ENCODE assay signal across 8 cellular contexts in the genomic region with DNA sequence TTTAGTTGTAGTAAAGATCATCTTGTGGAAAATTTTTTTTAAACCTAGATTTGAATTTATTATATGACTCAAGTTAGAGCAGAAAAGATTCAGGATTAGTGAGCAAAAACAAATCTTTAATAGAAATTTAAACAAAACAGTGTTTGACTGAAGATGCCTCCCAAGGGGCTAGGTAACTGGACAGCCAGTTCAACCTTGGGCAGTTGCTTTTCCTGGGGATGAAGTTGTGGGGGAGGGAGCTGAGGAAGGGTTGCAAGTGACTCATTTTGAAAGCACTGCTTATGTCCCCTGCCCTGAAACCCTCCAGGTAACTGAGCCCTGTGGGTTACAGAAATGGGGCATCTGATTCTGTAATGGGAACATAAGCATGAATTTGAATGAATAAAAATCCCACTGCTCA. TPM values are rescaled to one million over a fixed set of nuclear protein-coding genes. Genes with fewer than 3 reads are reported as not detected.
A peak's percentile ranks its signal among the peaks of the same experiment; 100 is the strongest.
DNase-seq lines count a peak whose midpoint lies in the region; ATAC-seq and TF ChIP-seq lines count a peak whose summit lies in the region.
"Had no signal": no experiment of that assay in that cellular context is flagged by ENCODE, and none has a peak within 500 bp of the region (broad histone marks: within the 10 kb centered on the region; RNA-seq: fewer than 3 reads in every experiment).

No MANE protein-coding gene starts in this region.

- CTCF ChIA-PET in activated CD4-positive, alpha-beta memory T cell treated with anti-CD3 and anti-CD28 coated beads for 36 hours (lab: Charles Lee): interaction anchor here (2.0 kb wide), 2 partner anchors 13 to 14 kb away, joined by 9 to 13 read pairs; a partner anchor contains a TSS

- H3K4me3 ChIP-seq in gastrocnemius medialis: no peak overlapping the region
- no peak overlapping the region for H3K4me3 ChIP-seq in uterus

- POLR2A ChIA-PET in activated CD4-positive, alpha-beta memory T cell treated with anti-CD3 and anti-CD28 coated beads for 36 hours (lab: Charles Lee): interaction anchor here (0.6 to 1.9 kb wide), 3 partner anchors 14 to 299 kb away, joined by 3 to 4 read pairs (median 3); a partner anchor contains a TSS

- H3K36me3 ChIP-seq in gastrocnemius medialis (no peaks in the 10 kb centered on the region), uterus (no peaks in the 10 kb centered on the region)

- peaks cover 39% of the 10 kb centered on the region for H3K4me1 Mint-ChIP-seq in activated CD4-positive, alpha-beta memory T cell treated with anti-CD3 and anti-CD28 coated beads for 36 hours (ENCODE audit: low read depth)

- no peaks in the 10 kb centered on the region for H3K9me3 ChIP-seq in gastrocnemius medialis
- no peaks in the 10 kb centered on the region for H3K9me3 ChIP-seq in uterus

- no peaks in the 10 kb centered on the region for H3K9me3 Mint-ChIP-seq in activated CD4-positive, alpha-beta memory T cell treated with anti-CD3 and anti-CD28 coated beads for 36 hours
- H3K9me3 Mint-ChIP-seq: naive B cell had no signal

- H3K27me3 Mint-ChIP-seq in activated CD4-positive, alpha-beta memory T cell treated with anti-CD3 and anti-CD28 coated beads for 36 hours: no peaks in the 10 kb centered on the region
- H3K27me3 Mint-ChIP-seq: naive B cell had no signal

- peak; percentile 21 for DNase-seq in activated CD4-positive, alpha-beta memory T cell treated with anti-CD3 and anti-CD28 coated beads for 36 hours
- DNase-seq in gastrocnemius medialis: no peak
- DNase-seq in uterus: no peak
- DNase-seq in NCI-H1417 (lab: John Stamatoyannopoulos, UW): no peak
- no peak for DNase-seq in NOMO-1 (lab: John Stamatoyannopoulos, UW; ENCODE audit: unreplicated experiment in 2 of 2)
- DNase-seq: naive B cell had no signal

- no peak overlapping the region for H3K4me3 Mint-ChIP-seq in activated CD4-positive, alpha-beta memory T cell treated with anti-CD3 and anti-CD28 coated beads for 36 hours
- H3K4me3 Mint-ChIP-seq: naive B cell had no signal

- in situ Hi-C loops in gastrocnemius medialis (cut with MboI; ENCODE audit: low sequenced_read_pairs in 4 of 4): loop anchor here in 3 of 4 donors (25.0 kb wide), 2 partner anchors 290 to 440 kb away; no protein-coding TSS in a partner anchor

- no peaks in the 10 kb centered on the region for H3K36me3 Mint-ChIP-seq in activated CD4-positive, alpha-beta memory T cell treated with anti-CD3 and anti-CD28 coated beads for 36 hours
- H3K36me3 Mint-ChIP-seq: naive B cell had no signal

- ATAC-seq in GM19324 (IDR thresholded peaks at IDR 0.05; ENCODE audit: low FRiP score, unreplicated experiment) (peak; percentile 59), HG02885 (IDR thresholded peaks at IDR 0.05; ENCODE audit: poor library complexity, unreplicated experiment) (peak; percentile 64), gastrocnemius medialis (no peak)

- TF ChIP-seq POLR2A in gastrocnemius medialis (IDR thresholded peaks at IDR 0.05): no peak
- no peak for TF ChIP-seq POLR2A in uterus (IDR thresholded peaks at IDR 0.05)

- peak overlapping the region; percentile 58 to 77 (median 66) for H3K27ac ChIP-seq in gastrocnemius medialis
- H3K27ac ChIP-seq in uterus: peak overlapping the region in 1 of 2 donors; percentile 74

- peak overlapping the region; percentile 58 for H3K27ac Mint-ChIP-seq in activated CD4-positive, alpha-beta memory T cell treated with anti-CD3 and anti-CD28 coated beads for 36 hours

- intact Hi-C loops in activated CD4-positive, alpha-beta memory T cell treated with anti-CD3 and anti-CD28 coated beads for 36 hours (cut with micrococcal nuclease): loop anchor here (1.0 to 5.0 kb wide), 5 partner anchors 100 to 455 kb away; a partner anchor contains a TSS
- intact Hi-C loops in gastrocnemius medialis (cut with DNase I; ENCODE audit: low total_unique reads) (loop anchor here (5.0 kb wide), 1 partner anchor 100 kb away; a partner anchor contains a TSS), uterus (cut with DNase I; ENCODE audit: low total_unique reads) (no loop called here)

- H3K27me3 ChIP-seq in gastrocnemius medialis (no peaks in the 10 kb centered on the region), uterus (no peaks in the 10 kb centered on the region)

- H3K4me1 ChIP-seq in gastrocnemius medialis: peaks cover 4 to 14% of the 10 kb centered on the region in 2 donors
- no peaks in the 10 kb centered on the region for H3K4me1 ChIP-seq in uterus

- TF ChIP-seq CTCF in gastrocnemius medialis (IDR thresholded peaks at IDR 0.05 in 4 of 5, conservative IDR thresholded peaks at IDR 0.05 in 1 of 5) (no peak), uterus (IDR thresholded peaks at IDR 0.05) (no peak)

RNA-seq across cellular contexts. Expression of a gene that starts 13.1 kb away (rescaled TPM):
- under 1 TPM; 0.31 to 0.33 TPM for total RNA-seq in activated CD4-positive, alpha-beta memory T cell treated with anti-CD3 and anti-CD28 coated beads for 36 hours
- total RNA-seq in gastrocnemius medialis (not detected), uterus (10 to 100 TPM in 1 of 4 donors, 1 to 10 TPM in 3; 1.3 to 14.2 (median 6.2) TPM)

Comparison
In these comparisons a context has a peak if more than half of its experiments do, and no peak if none do; other contexts are left out.
1. ATAC-seq: peak in GM19324 (single experiment) and HG02885 (single experiment); none in gastrocnemius medialis (0 of 2).